Comparison of ENCODE assay signal across 13 cellular contexts in the genomic region with DNA sequence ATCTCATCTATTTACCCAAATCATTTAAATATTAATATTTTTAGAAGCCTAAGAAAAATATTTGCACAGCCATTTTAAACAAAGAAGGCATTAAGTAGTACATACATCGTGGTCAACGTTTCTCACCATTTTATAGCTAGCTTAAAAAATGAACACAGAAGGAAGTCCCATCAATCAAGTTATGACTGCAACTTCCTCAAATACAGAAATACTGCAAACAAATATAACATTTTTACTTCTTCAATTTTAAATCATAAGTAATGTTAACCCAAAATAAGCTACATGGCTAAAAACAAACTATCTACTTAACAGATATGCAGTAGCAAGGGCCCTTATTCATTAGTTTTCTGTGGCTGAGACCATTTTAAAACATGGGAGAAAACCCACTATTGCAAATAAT. TPM values are rescaled to one million over a fixed set of nuclear protein-coding genes. Genes with fewer than 3 reads are reported as not detected.
DNase-seq lines count a peak whose midpoint lies in the region; ATAC-seq and TF ChIP-seq lines count a peak whose summit lies in the region.
"Had no signal": no experiment of that assay in that cellular context is flagged by ENCODE, and none has a peak within 500 bp of the region (broad histone marks: within the 10 kb centered on the region; RNA-seq: fewer than 3 reads in every experiment).

No MANE protein-coding gene starts in this region.

- no peaks in the 10 kb centered on the region for H3K36me3 Mint-ChIP-seq in natural killer cell treated with Interleukin-12 subunit alpha and Interleukin-12 subunit beta and Interleukin-15 and Interleukin-18, amount 100 ng/mL, for 72 hours
- H3K36me3 Mint-ChIP-seq in type B pancreatic cell: peaks cover 4% of the 10 kb centered on the region

- ATAC-seq in GM18499 (IDR thresholded peaks at IDR 0.05; ENCODE audit: insufficient read depth, unreplicated experiment) (peak; percentile 58), HG03460 (IDR thresholded peaks at IDR 0.05; ENCODE audit: unreplicated experiment) (peak; percentile 48), GM19467 (IDR thresholded peaks at IDR 0.05; ENCODE audit: unreplicated experiment) (no peak)
- no peak for ATAC-seq in natural killer cell treated with Interleukin-12 subunit alpha and Interleukin-12 subunit beta and Interleukin-15 and Interleukin-18, amount 100 ng/mL, for 72 hours

- no peaks in the 10 kb centered on the region for H3K27me3 Mint-ChIP-seq in natural killer cell treated with Interleukin-12 subunit alpha and Interleukin-12 subunit beta and Interleukin-15 and Interleukin-18, amount 100 ng/mL, for 72 hours
- no peaks in the 10 kb centered on the region for H3K27me3 Mint-ChIP-seq in type B pancreatic cell

- H3K4me3 Mint-ChIP-seq in natural killer cell treated with Interleukin-12 subunit alpha and Interleukin-12 subunit beta and Interleukin-15 and Interleukin-18, amount 100 ng/mL, for 72 hours: peak overlapping the region; percentile 13
- no peak overlapping the region for H3K4me3 Mint-ChIP-seq in type B pancreatic cell

- TF ChIP-seq CTCF in type B pancreatic cell (conservative IDR thresholded peaks at IDR 0.05): no peak

- peaks cover 37% of the 10 kb centered on the region in 2 donors for H3K4me1 Mint-ChIP-seq in natural killer cell treated with Interleukin-12 subunit alpha and Interleukin-12 subunit beta and Interleukin-15 and Interleukin-18, amount 100 ng/mL, for 72 hours (ENCODE audit: low read depth in 2 of 2)
- no peaks in the 10 kb centered on the region for H3K4me1 Mint-ChIP-seq in type B pancreatic cell (ENCODE audit: unreplicated experiment)

- peaks cover 2% of the 10 kb centered on the region for H3K9me3 Mint-ChIP-seq in natural killer cell treated with Interleukin-12 subunit alpha and Interleukin-12 subunit beta and Interleukin-15 and Interleukin-18, amount 100 ng/mL, for 72 hours
- no peaks in the 10 kb centered on the region for H3K9me3 Mint-ChIP-seq in type B pancreatic cell

- peak overlapping the region; percentile 32 to 72 for H3K27ac Mint-ChIP-seq in natural killer cell treated with Interleukin-12 subunit alpha and Interleukin-12 subunit beta and Interleukin-15 and Interleukin-18, amount 100 ng/mL, for 72 hours
- H3K27ac Mint-ChIP-seq in type B pancreatic cell: no peak overlapping the region

- DNase-seq in SIG-M5 treated with dmso at 0.1 percent for 504 hours (lab: John Stamatoyannopoulos, UW; ENCODE audit: unreplicated experiment) (peak; percentile 73), GM19240 (ENCODE audit: insufficient read length, low spot score) (no peak), type B pancreatic cell (ENCODE audit: extremely low spot score, unreplicated experiment) (no peak), NCI-H2227 treated with DMSO at 0.1 percent for 48 hours (lab: John Stamatoyannopoulos, UW) (no peak)
- DNase-seq in natural killer cell treated with Interleukin-12 subunit alpha and Interleukin-12 subunit beta and Interleukin-15 and Interleukin-18, amount 100 ng/mL, for 72 hours (ENCODE audit: low spot score): no peak
- DNase-seq: activated CD8-positive, alpha-beta memory T cell treated with anti-CD3 and anti-CD28 coated beads, Interleukin-2, amount 50 U/mL, for 48 hours; mesenchymal stem cell; ovary; tibial artery; WERI-Rb-1 had no signal

RNA-seq across cellular contexts. Expression of gene ITSN2, which starts 30.6 kb away (rescaled TPM):
- total RNA-seq in natural killer cell treated with Interleukin-12 subunit alpha and Interleukin-12 subunit beta and Interleukin-15 and Interleukin-18, amount 100 ng/mL, for 72 hours: 10 to 100 TPM; 71.5 to 80.7 TPM
- total RNA-seq in type B pancreatic cell (ENCODE audit: low replicate concordance): 18.9 and 24.8 TPM in 2 replicates

Comparison
In these comparisons a context has a peak if more than half of its experiments do, and no peak if none do; other contexts are left out.
1. ATAC-seq: peak in GM18499 (single experiment) and HG03460 (single experiment); none in natural killer cell treated with Interleukin-12 subunit alpha and Interleukin-12 subunit beta and Interleukin-15 and Interleukin-18, amount 100 ng/mL, for 72 hours (0 of 2) and GM19467 (single experiment).